Comparison of ENCODE assay signal across 8 cellular contexts in the genomic region with DNA sequence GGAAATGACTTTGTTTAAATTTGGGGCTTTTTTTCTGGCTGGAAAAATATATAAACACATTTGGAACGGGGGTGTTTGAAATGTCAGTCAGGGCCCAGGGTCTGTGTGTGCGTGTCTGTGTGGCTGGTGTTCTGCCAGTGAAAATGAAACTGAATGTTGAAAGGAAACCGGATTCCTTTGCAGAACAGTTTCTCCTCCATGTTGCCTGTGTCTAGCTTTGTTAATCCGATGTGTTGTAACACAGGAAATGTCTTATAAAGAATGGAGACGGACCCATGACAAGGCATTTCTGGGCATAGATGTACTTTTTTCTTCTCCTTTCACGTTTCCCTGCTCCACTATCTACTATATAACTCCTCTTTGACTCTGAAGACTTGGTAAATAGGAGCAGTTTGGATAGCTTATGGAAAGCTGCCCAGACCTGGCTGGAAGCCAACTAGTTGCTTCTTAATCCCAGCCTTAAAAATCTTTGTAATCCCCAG. TPM values are rescaled to one million over a fixed set of nuclear protein-coding genes. Genes with fewer than 3 reads are reported as not detected.
DNase-seq lines count a peak whose midpoint lies in the region; ATAC-seq and TF ChIP-seq lines count a peak whose summit lies in the region.

No MANE protein-coding gene starts in this region.

- no peak overlapping the region for H4K91ac ChIP-seq in H9 (ENCODE audit: insufficient read length, low read depth, low read length)

- no peak overlapping the region for H3T11ph ChIP-seq in H9 (ENCODE audit: low read length)

- H3K27me3 Mint-ChIP-seq in H9 (ENCODE audit: low read depth), result peaks cover 90% of the 10 kb centered on the region

- no peak overlapping the region for H2BK5ac ChIP-seq in H9 (ENCODE audit: insufficient read length, low read length)

- TF ChIP-seq CTCF in OCI-LY3 (IDR thresholded peaks at IDR 0.05; ENCODE audit: low read depth, low read length) (no peak), H9 (conservative IDR thresholded peaks at IDR 0.05) (no peak)

- peak; percentile 45 for ATAC-seq in HG02840 (IDR thresholded peaks at IDR 0.05; ENCODE audit: low FRiP score, unreplicated experiment)

- no peak overlapping the region for H2BK12ac ChIP-seq in H9 (ENCODE audit: insufficient read length, low read depth, low read length)

- H3K79me1 ChIP-seq in H9 (ENCODE audit: insufficient read depth, low read depth, low read length, poor library complexity, severe bottlenecking), result no peaks in the 10 kb centered on the region

- no peak overlapping the region for H2BK15ac ChIP-seq in H9 (ENCODE audit: low read depth, low read length)

- no peaks in the 10 kb centered on the region for H3K36me3 ChIP-seq in OCI-LY3 (replicated peaks; ENCODE audit: low read depth, low read length)

- H3K79me2 ChIP-seq in OCI-LY3 (ENCODE audit: low read length), result no peaks in the 10 kb centered on the region
- no peaks in the 10 kb centered on the region for H3K79me2 ChIP-seq in H9 (ENCODE audit: insufficient read depth, low read length)

- H3K4me1 Mint-ChIP-seq in H9, result peaks cover 5% of the 10 kb centered on the region in 2 experiments

- no peak overlapping the region for H4K8ac ChIP-seq in H9 (replicated peaks; ENCODE audit: insufficient read length, low read depth, low read length)

- no peak overlapping the region for H2BK120ac ChIP-seq in H9 (ENCODE audit: low read depth, low read length, poor library complexity, severe bottlenecking)

- H3K36me3 Mint-ChIP-seq in H9 (ENCODE audit: insufficient read depth in 1 of 3, low read depth in 3 of 3), result no peaks in the 10 kb centered on the region

- no peak overlapping the region for H2AK5ac ChIP-seq in H9 (ENCODE audit: insufficient read length, low read length)

- peak overlapping the region; percentile 40; the same call in 1 of the 2 replicates for H2AFZ ChIP-seq in OCI-LY3 (ENCODE audit: low read depth, low read length)
- no peak overlapping the region for H2AFZ ChIP-seq in H9 (ENCODE audit: low read length)

- H4K20me1 ChIP-seq in OCI-LY3 (ENCODE audit: insufficient read depth, low read length), result no peaks in the 10 kb centered on the region
- H4K20me1 ChIP-seq in H9 (ENCODE audit: control insufficient read depth, insufficient read depth, insufficient read length), result no peaks in the 10 kb centered on the region

- no peak overlapping the region for H3K27ac ChIP-seq in OCI-LY3 (ENCODE audit: low read length)
- peak overlapping the region in 20 of 21 experiments; percentile 58 to 93 (median 80) for H3K27ac ChIP-seq in skin epidermis
- no peak overlapping the region for H3K27ac ChIP-seq in H9 (ENCODE audit: insufficient read length, low read depth, low read length)

- H3K27me3 ChIP-seq in OCI-LY3 (ENCODE audit: low read depth, low read length) (peaks cover 26% of the 10 kb centered on the region), H9 (ENCODE audit: insufficient read depth, low read length) (peaks cover 8% of the 10 kb centered on the region; the same call in 1 of the 2 replicates)

- H3K9ac ChIP-seq in OCI-LY3 (ENCODE audit: low read length) (no peak overlapping the region), H9 (ENCODE audit: extremely low read depth, insufficient read length, low read length) (no peak overlapping the region)

- H3K4me1 ChIP-seq in OCI-LY3 (ENCODE audit: low read length) (peaks cover 7% of the 10 kb centered on the region), H9 (ENCODE audit: insufficient read depth, low read length) (no peaks in the 10 kb centered on the region)

- H3K4me3 Mint-ChIP-seq in H9, result no peak overlapping the region

- DNase-seq in NCI-H2029 (lab: John Stamatoyannopoulos, UW), result peak; percentile 18
- no peak for DNase-seq in NCI-H2029 treated with DMSO at 0.1 percent for 48 hours (lab: John Stamatoyannopoulos, UW)
- DNase-seq in activated naive CD4-positive, alpha-beta T cell treated with Interleukin-2 at 50 U/mL for 16 hours, result peak; percentile 63
- DNase-seq in glomerular visceral epithelial cell (ENCODE audit: extremely low spot score), result peak; percentile 63
- no peak for DNase-seq in H9

- H3K27ac Mint-ChIP-seq in H9, result no peak overlapping the region

- no peaks in the 10 kb centered on the region for H3K9me3 ChIP-seq in OCI-LY3 (ENCODE audit: insufficient read depth, low read length)
- H3K9me3 ChIP-seq in H9 (ENCODE audit: control insufficient read depth, low read depth, low read length), result no peaks in the 10 kb centered on the region

- no peak overlapping the region for H2BK20ac ChIP-seq in H9 (ENCODE audit: low read depth, low read length, poor library complexity, severe bottlenecking)

- peaks cover 11% of the 10 kb centered on the region for H3K23me2 ChIP-seq in H9 (ENCODE audit: insufficient read length, low read depth, low read length, poor library complexity, severe bottlenecking)

- no peak overlapping the region for H4K5ac ChIP-seq in H9 (ENCODE audit: insufficient read length, low read depth, low read length)

- no peak overlapping the region for H3K14ac ChIP-seq in H9 (ENCODE audit: insufficient read depth, low read length)

- peak overlapping the region; percentile 13; the same call in 1 of the 2 replicates for H3K4me3 ChIP-seq in OCI-LY3 (ENCODE audit: low read length)
- peak overlapping the region in 4 of 7 experiments; percentile 0 to 5 (median 3) for H3K4me3 ChIP-seq in skin epidermis

- H3K4ac ChIP-seq in H9 (ENCODE audit: low read depth, low read length), result no peak overlapping the region

- no peaks in the 10 kb centered on the region for H3K9me3 Mint-ChIP-seq in H9

- no CpG with 5 or more reads among the region's 6 CpGs for WGBS in H9 (ENCODE audit: extremely low coverage, insufficient read length, low lambda C conversion rate)

- no peak overlapping the region for H3K23ac ChIP-seq in H9 (ENCODE audit: insufficient read length, low read depth, low read length)

- no peak overlapping the region for H3K18ac ChIP-seq in H9 (ENCODE audit: insufficient read length, low read depth, low read length)

- H3K4me2 ChIP-seq in OCI-LY3 (ENCODE audit: low read length), result peak overlapping the region; percentile 45
- H3K4me2 ChIP-seq in H9 (ENCODE audit: insufficient read depth, insufficient read length, low read length), result no peak overlapping the region

- no peak overlapping the region for H3K56ac ChIP-seq in H9 (ENCODE audit: insufficient read length, low read depth, low read length)

RNA-seq across cellular contexts. Expression of gene SQOR, which starts 2.8 kb away (rescaled TPM):
- 0.17 TPM in 1 of 2 replicates, not detected in the other for total RNA-seq in H9 (2021)

RNA-seq across cellular contexts. Expression of gene BLOC1S6, which starts 50.4 kb away (rescaled TPM):
- 36.9 and 39.7 TPM in 2 replicates for total RNA-seq in H9 (2021)

Comparison
In these comparisons a context has a peak if more than half of its experiments do, and no peak if none do; other contexts are left out.
1. DNase-seq: peak in NCI-H2029 (single experiment), activated naive CD4-positive, alpha-beta T cell treated with Interleukin-2 at 50 U/mL for 16 hours (single experiment) and glomerular visceral epithelial cell (single experiment); none in NCI-H2029 treated with DMSO at 0.1 percent for 48 hours (single experiment) and H9 (single experiment).
2. H3K27ac ChIP-seq: peak in skin epidermis (20 of 21); none in OCI-LY3 (single experiment) and H9 (single experiment).